8 cellular contexts compared by ENCODE assay signal in the genomic region with DNA sequence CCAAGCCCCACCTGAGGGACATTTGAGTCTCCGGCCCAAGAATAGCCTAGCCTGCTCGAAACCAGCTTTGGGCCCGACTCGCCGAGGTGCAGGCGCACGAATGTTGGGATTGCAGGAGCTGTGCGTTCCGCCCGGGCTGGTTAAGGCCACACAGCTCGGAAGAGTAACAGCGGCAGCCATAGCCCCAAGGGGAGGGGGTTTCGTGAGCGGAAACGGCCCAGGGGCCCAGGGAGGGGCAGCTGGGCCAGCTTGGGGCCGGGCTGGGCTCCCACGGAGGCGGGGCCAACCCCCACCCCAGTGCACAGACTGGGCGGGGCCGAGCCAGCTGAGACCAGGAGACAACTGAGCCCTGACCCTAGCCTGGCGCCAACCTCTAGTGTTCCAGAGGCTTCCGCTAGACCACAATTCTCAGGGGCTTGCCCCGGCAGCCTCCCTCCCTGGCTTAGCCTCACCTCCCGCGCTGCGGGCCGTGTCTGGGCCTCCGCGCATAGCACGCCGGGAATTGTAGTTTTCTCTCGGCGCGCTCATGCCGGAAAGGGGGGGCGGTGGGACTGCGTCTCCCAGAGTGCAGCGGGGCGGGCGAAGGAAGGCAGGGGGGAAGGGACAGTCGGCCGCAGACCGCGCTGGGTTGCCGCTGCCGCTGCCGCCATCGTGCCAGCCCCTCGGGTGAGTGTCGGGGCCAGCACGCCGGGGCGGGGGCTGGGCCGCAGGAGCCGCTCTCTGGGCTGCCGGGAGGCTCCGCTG. TPM values are rescaled to one million over a fixed set of nuclear protein-coding genes. Genes with fewer than 3 reads are reported as not detected.
DNase-seq lines count a peak whose midpoint lies in the region; ATAC-seq and TF ChIP-seq lines count a peak whose summit lies in the region.

NUTF2 (plus strand) TSS at position 614 of the 744 bp plus-strand sequence. CDS start 18,198 bp downstream, outside the sequence.

- peaks cover 0 to 63% of the 10 kb centered on the region in 2 donors for H3K4me1 ChIP-seq in right atrium auricular region
- peaks cover 64% of the 10 kb centered on the region for H3K4me1 ChIP-seq in vagina

- H3K4me3 ChIP-seq in right atrium auricular region (peak within 1 kb of the TSS; percentile 71 to 97), vagina (peak within 1 kb of the TSS; percentile 79 to 98)

- no peaks in the 10 kb centered on the region for H3K27me3 ChIP-seq in right atrium auricular region
- H3K27me3 ChIP-seq in vagina, result no peaks in the 10 kb centered on the region

- DNase-seq in NCI-H187 treated with DMSO at 0.1 percent for 48 hours (lab: John Stamatoyannopoulos, UW), result peak; percentile 45
- peak; percentile 47 to 99 (median 91) for DNase-seq in anterior cingulate cortex (lab: John Stamatoyannopoulos, UW)
- DNase-seq in right atrium auricular region (ENCODE audit: low spot score), result peak; percentile 94
- DNase-seq in putamen (ENCODE audit: low spot score), result peak; percentile 95
- DNase-seq in vagina (ENCODE audit: extremely low spot score in 2 of 2), result peak in 1 of 2 donors; percentile 95

- H3K9me3 ChIP-seq in right atrium auricular region (no peaks in the 10 kb centered on the region), vagina (no peaks in the 10 kb centered on the region)

- H3K36me3 ChIP-seq in right atrium auricular region (no peaks in the 10 kb centered on the region), vagina (no peaks in the 10 kb centered on the region)

- intact Hi-C loops in T-helper 2 cell treated with Interferon-gamma antibody and Interleukin-4, amounts not matched to agents 100 ng/mL and 5 ng/mL, for 36 hours (cut with micrococcal nuclease), result loop anchor here (1.0 to 10.0 kb wide), 7 partner anchors 13 to 284 kb away; partner anchors contain the start of genes ACD, C16orf86, CTCF and EDC4
- intact Hi-C loops in vagina (cut with DNase I), result no loop called here

- peak; percentile 61 for ATAC-seq in GM18498 (IDR thresholded peaks at IDR 0.05; ENCODE audit: unreplicated experiment)
- ATAC-seq in HG02938 (IDR thresholded peaks at IDR 0.05; ENCODE audit: unreplicated experiment), result peak; percentile 54

- H3K27ac ChIP-seq in right atrium auricular region, result peak within 1 kb of the TSS; percentile 95
- peak within 1 kb of the TSS; percentile 100 for H3K27ac ChIP-seq in vagina

- TF ChIP-seq POLR2A in vagina (IDR thresholded peaks at IDR 0.05), result peak in 1 of 2 donors; percentile 55

- TF ChIP-seq CTCF in right atrium auricular region (IDR thresholded peaks at IDR 0.05) (no peak), vagina (IDR thresholded peaks at IDR 0.05) (peak in 1 of 3 experiments; percentile 9)

RNA-seq across cellular contexts. Expression of gene NUTF2, which starts in this region (rescaled TPM):
- 138 and 143 TPM in 2 replicates for total RNA-seq in T-helper 2 cell treated with Interferon-gamma antibody and Interleukin-4, amounts not matched to agents 100 ng/mL and 5 ng/mL, for 36 hours
- 100 to 1,000 TPM in 1 of 2 donors, 10 to 100 TPM in 1; 44.6 to 132 TPM for total RNA-seq in right atrium auricular region
- 131 TPM for total RNA-seq in vagina
